1 cellular context compared by ENCODE assay signal in genomic region chr2:168237741-168238140, GRCh38.
TF ChIP-seq lines count a peak whose summit lies in the region.

No MANE protein-coding gene starts in this region.

TF ChIP-seq in SK-N-SH, 30 proteins besides CTCF, POLR2A, EP300 and RAD21:
- no peak for TF ChIP-seq YY1 (IDR thresholded peaks at IDR 0.05; ENCODE audit: low read depth)
- no peak for TF ChIP-seq JUND (IDR thresholded peaks at IDR 0.05)
- no peak for TF ChIP-seq TAF1 (IDR thresholded peaks at IDR 0.05; ENCODE audit: borderline replicate concordance, low read depth, low read length)
- TF ChIP-seq ELF1 (IDR thresholded peaks at IDR 0.05) = no peak
- TF ChIP-seq NRF1 (IDR thresholded peaks at IDR 0.05; ENCODE audit: low read depth, low read length) = no peak
- TF ChIP-seq RXRA (IDR thresholded peaks at IDR 0.05; ENCODE audit: borderline replicate concordance, low read depth) = no peak
- TF ChIP-seq POLR2AphosphoS5 (IDR thresholded peaks at IDR 0.05; ENCODE audit: low read depth, low read length) = no peak
- no peak for TF ChIP-seq ZBTB33 (IDR thresholded peaks at IDR 0.05; ENCODE audit: borderline replicate concordance, low read depth)
- TF ChIP-seq TCF12 (IDR thresholded peaks at IDR 0.05) = no peak
- TF ChIP-seq MXI1 (IDR thresholded peaks at IDR 0.05; ENCODE audit: low read depth, low read length) = no peak
- TF ChIP-seq EZH2phosphoT487 (IDR thresholded peaks at IDR 0.05; ENCODE audit: borderline replicate concordance, low read depth) = no peak
- no peak for TF ChIP-seq GABPA (IDR thresholded peaks at IDR 0.05; ENCODE audit: low read depth)
- no peak for TF ChIP-seq SIN3A (IDR thresholded peaks at IDR 0.05; ENCODE audit: borderline replicate concordance, low read depth, low read length)
- TF ChIP-seq USF2 (IDR thresholded peaks at IDR 0.05; ENCODE audit: borderline replicate concordance, low read depth, low read length) = no peak
- TF ChIP-seq MEF2A (IDR thresholded peaks at IDR 0.05; ENCODE audit: borderline replicate concordance, low read depth) = no peak
- TF ChIP-seq FOSL2 (IDR thresholded peaks at IDR 0.05; ENCODE audit: borderline replicate concordance, low read depth) = no peak
- TF ChIP-seq PBX3 (IDR thresholded peaks at IDR 0.05) = no peak
- TF ChIP-seq NFIC (IDR thresholded peaks at IDR 0.05; ENCODE audit: borderline replicate concordance) = no peak
- no peak for TF ChIP-seq FOXJ3 (CRISPR knock-in tag; IDR thresholded peaks at IDR 0.05)
